Comparison of ENCODE assay signal across 8 cellular contexts in genomic region chr19:51259348-51260245, GRCh38. TPM values are rescaled to one million over a fixed set of nuclear protein-coding genes. Genes with fewer than 3 reads are reported as not detected.
DNase-seq lines count a peak whose midpoint lies in the region; ATAC-seq and TF ChIP-seq lines count a peak whose summit lies in the region.

No MANE protein-coding gene starts in this region.

- H3K27ac ChIP-seq in 22Rv1, result no peak overlapping the region

- no peak for ATAC-seq in HG03039 (IDR thresholded peaks at IDR 0.05; ENCODE audit: unreplicated experiment)

- peak; percentile 42 for DNase-seq in ELR (ENCODE audit: low read depth)
- peak; percentile 12 for DNase-seq in NCI-H226
- DNase-seq in activated CD8-positive, alpha-beta memory T cell treated with anti-CD3 and anti-CD28 coated beads, Interleukin-2, amount 50 U/mL, for 48 hours, result peak; percentile 68
- peak; percentile 10 for DNase-seq in glomerular endothelial cell (ENCODE audit: extremely low read depth, low read depth, low spot score)
- DNase-seq in stimulated activated CD4-positive, alpha-beta T cell treated with anti-CD3 and anti-CD28 coated beads, Interleukin-15, amount 100 ng/mL, for 48 hours (ENCODE audit: low read depth in 2 of 2), result peak; percentile 10 to 33
- DNase-seq in amniotic stem cell (lab: John Stamatoyannopoulos, UW), result no peak

- TF ChIP-seq CTCF in 22Rv1 (IDR thresholded peaks at IDR 0.05), result peak; percentile 90

RNA-seq across cellular contexts. Expression of gene SIGLECL1, which starts 8.7 kb away (rescaled TPM):
- total RNA-seq in glomerular endothelial cell, result not detected in 2 replicates

RNA-seq across cellular contexts. Expression of gene CD33, which starts 34.7 kb away (rescaled TPM):
- total RNA-seq in glomerular endothelial cell, result not detected in 2 replicates

RNA-seq across cellular contexts. Expression of gene IGLON5, which starts 51.8 kb away (rescaled TPM):
- not detected in 2 replicates for total RNA-seq in glomerular endothelial cell
